18 cellular contexts compared by ENCODE assay signal in the genomic region with DNA sequence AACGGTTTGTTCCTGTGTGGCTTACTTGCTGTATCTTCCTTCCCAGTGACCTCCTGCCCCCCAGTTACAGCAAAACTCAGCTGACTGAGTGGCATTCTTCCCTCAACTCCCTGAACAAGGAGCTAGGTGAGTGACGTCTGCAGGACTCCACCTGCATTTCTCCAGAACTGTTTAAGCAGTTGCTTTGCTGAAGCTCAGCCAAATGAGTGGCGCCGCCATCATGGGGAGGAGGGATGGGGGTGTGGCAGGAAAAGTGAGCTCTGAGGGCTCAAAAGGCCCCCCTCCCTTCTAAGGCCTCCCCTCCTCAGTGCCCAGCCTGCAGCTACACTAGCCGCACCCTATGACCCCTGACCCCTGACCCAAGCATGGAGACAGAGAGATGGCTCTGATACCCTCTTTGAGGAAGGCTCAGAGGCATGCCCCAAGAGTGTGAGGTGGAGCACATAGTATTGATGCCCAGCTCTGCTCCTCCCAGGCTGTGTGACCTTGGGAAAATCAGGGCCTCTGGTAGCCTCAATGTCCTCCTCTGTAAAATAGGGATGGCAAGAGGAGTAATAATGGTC. TPM values are rescaled to one million over a fixed set of nuclear protein-coding genes. Genes with fewer than 3 reads are reported as not detected.
DNase-seq lines count a peak whose midpoint lies in the region; ATAC-seq and TF ChIP-seq lines count a peak whose summit lies in the region.
"Had no signal": no experiment of that assay in that cellular context is flagged by ENCODE, and none has a peak within 500 bp of the region (broad histone marks: within the 10 kb centered on the region; RNA-seq: fewer than 3 reads in every experiment).

No MANE protein-coding gene starts in this region.

- H3K4me2 ChIP-seq in BLaER1 = peak overlapping the region; percentile 29
- H3K4me2 ChIP-seq: GM23338 had no signal

- H3K27ac ChIP-seq in BLaER1 (no peak overlapping the region), KOPT-K1 (ENCODE audit: low read depth, low read length, poor library complexity, severe bottlenecking) (peak overlapping the region; percentile 26), esophagus muscularis mucosa (replicated peaks in 1 of 4) (no peak overlapping the region)
- H3K27ac ChIP-seq: 22Rv1; BLaER1 treated with 17β-estradiol and CSF1 and Interleukin-3, amounts not matched to agents 10 nM and 100 nM had no signal

- H3K4me1 ChIP-seq in BLaER1 = peaks cover 18% of the 10 kb centered on the region
- H3K4me1 ChIP-seq in esophagus muscularis mucosa = no peaks in the 10 kb centered on the region

- H3K36me3 Mint-ChIP-seq in stimulated activated naive B cell treated with anti-CD40 and anti-IgM and Interleukin-4, amounts not matched to agents 10 μg/mL and 1 μg/mL and 100 μg/mL, for 72 hours = peaks cover 31 to 62% of the 10 kb centered on the region in 2 donors

- no peaks in the 10 kb centered on the region for H3K36me3 ChIP-seq in BLaER1
- H3K36me3 ChIP-seq in KOPT-K1 (ENCODE audit: insufficient read depth, low read length) = no peaks in the 10 kb centered on the region
- peaks cover 13 to 98% (median 71%) of the 10 kb centered on the region in 4 donors for H3K36me3 ChIP-seq in esophagus muscularis mucosa
- H3K36me3 ChIP-seq: BLaER1 treated with 17β-estradiol and CSF1 and Interleukin-3, amounts not matched to agents 10 nM and 100 nM had no signal

- WGBS in esophagus muscularis mucosa = 87% methylated on average over 5 of the region's 5 CpGs

- H3K27me3 ChIP-seq in BLaER1 = no peaks in the 10 kb centered on the region
- H3K27me3 ChIP-seq in esophagus muscularis mucosa = no peaks in the 10 kb centered on the region
- H3K27me3 ChIP-seq: BLaER1 treated with 17β-estradiol and CSF1 and Interleukin-3, amounts not matched to agents 10 nM and 100 nM had no signal

- H3K4me3 ChIP-seq in BLaER1 (peak overlapping the region; percentile 8; the same call in 1 of the 2 replicates), esophagus muscularis mucosa (no peak overlapping the region)
- H3K4me3 ChIP-seq: GM12878, GM23338 had no signal

- H3K9me3 ChIP-seq in BLaER1 (peaks cover 26% of the 10 kb centered on the region), KOPT-K1 (ENCODE audit: insufficient read depth, low read length, poor library complexity, severe bottlenecking) (peaks cover 18% of the 10 kb centered on the region), esophagus muscularis mucosa (no peaks in the 10 kb centered on the region)

- intact Hi-C loops in esophagus muscularis mucosa (cut with DNase I) = no loop called here

- no peak for TF ChIP-seq CTCF in esophagus muscularis mucosa (IDR thresholded peaks at IDR 0.05)

- DNase-seq in esophagus muscularis mucosa (ENCODE audit: extremely low spot score) (peak; percentile 72), superior temporal gyrus (ENCODE audit: extremely low spot score) (no peak), NCI-H2029 treated with DMSO at 0.1 percent for 48 hours (lab: John Stamatoyannopoulos, UW) (no peak)
- no peak for DNase-seq in stimulated activated naive B cell treated with anti-CD40 and anti-IgM and Interleukin-4, amounts not matched to agents 10 μg/mL and 1 μg/mL and 100 μg/mL, for 72 hours
- DNase-seq: CD4-positive, alpha-beta T cell; CD8-positive, alpha-beta memory T cell; DMS 273 treated with DMSO at 0.1 percent for 48 hours; DMS79; EL; HCEC 1CT had no signal

- no peak for TF ChIP-seq EP300 in esophagus muscularis mucosa (IDR thresholded peaks at IDR 0.05)

- no peak for TF ChIP-seq POLR2A in esophagus muscularis mucosa (IDR thresholded peaks at IDR 0.05; ENCODE audit: low read depth)

- no peak for ATAC-seq in stimulated activated naive B cell treated with anti-CD40 and anti-IgM and Interleukin-4, amounts not matched to agents 10 μg/mL and 1 μg/mL and 100 μg/mL, for 72 hours (replicated peaks)
- ATAC-seq: GM12878, GM23338 had no signal

- H3K4me1 Mint-ChIP-seq in stimulated activated naive B cell treated with anti-CD40 and anti-IgM and Interleukin-4, amounts not matched to agents 10 μg/mL and 1 μg/mL and 100 μg/mL, for 72 hours = no peaks in the 10 kb centered on the region
- H3K4me1 Mint-ChIP-seq: B cell, GM23338 had no signal

- no peak overlapping the region for H3K27ac Mint-ChIP-seq in stimulated activated naive B cell treated with anti-CD40 and anti-IgM and Interleukin-4, amounts not matched to agents 10 μg/mL and 1 μg/mL and 100 μg/mL, for 72 hours
- H3K27ac Mint-ChIP-seq: B cell; CD14-positive monocyte; CD4-positive, alpha-beta T cell; GM23338 had no signal

- no peaks in the 10 kb centered on the region for H4K20me1 ChIP-seq in BLaER1
- H4K20me1 ChIP-seq: BLaER1 treated with 17β-estradiol and CSF1 and Interleukin-3, amounts not matched to agents 10 nM and 100 nM had no signal

- H3K4me3 Mint-ChIP-seq in stimulated activated naive B cell treated with anti-CD40 and anti-IgM and Interleukin-4, amounts not matched to agents 10 μg/mL and 1 μg/mL and 100 μg/mL, for 72 hours = no peak overlapping the region
- H3K4me3 Mint-ChIP-seq: B cell; CD14-positive monocyte; CD4-positive, alpha-beta T cell; CD8-positive, alpha-beta memory T cell; GM23338 had no signal

- no peak overlapping the region for H3K9ac ChIP-seq in BLaER1
- H3K9ac ChIP-seq: BLaER1 treated with 17β-estradiol and CSF1 and Interleukin-3, amounts not matched to agents 10 nM and 100 nM had no signal

- no peaks in the 10 kb centered on the region for H3K9me3 Mint-ChIP-seq in stimulated activated naive B cell treated with anti-CD40 and anti-IgM and Interleukin-4, amounts not matched to agents 10 μg/mL and 1 μg/mL and 100 μg/mL, for 72 hours
- H3K9me3 Mint-ChIP-seq: CD4-positive, alpha-beta T cell; CD8-positive, alpha-beta memory T cell; GM23338 had no signal

- H3K27me3 Mint-ChIP-seq in stimulated activated naive B cell treated with anti-CD40 and anti-IgM and Interleukin-4, amounts not matched to agents 10 μg/mL and 1 μg/mL and 100 μg/mL, for 72 hours = no peaks in the 10 kb centered on the region
- H3K27me3 Mint-ChIP-seq: B cell; CD4-positive, alpha-beta T cell; CD8-positive, alpha-beta memory T cell had no signal

RNA-seq across cellular contexts. Expression of gene CCDC180, which starts 12.7 kb away (rescaled TPM):
- 10 to 100 TPM in 1 of 4 donors, 1 to 10 TPM in 3; 1.9 to 15.0 (median 4.0) TPM for total RNA-seq in esophagus muscularis mucosa
